8 cellular contexts compared by ENCODE assay signal in the genomic region with DNA sequence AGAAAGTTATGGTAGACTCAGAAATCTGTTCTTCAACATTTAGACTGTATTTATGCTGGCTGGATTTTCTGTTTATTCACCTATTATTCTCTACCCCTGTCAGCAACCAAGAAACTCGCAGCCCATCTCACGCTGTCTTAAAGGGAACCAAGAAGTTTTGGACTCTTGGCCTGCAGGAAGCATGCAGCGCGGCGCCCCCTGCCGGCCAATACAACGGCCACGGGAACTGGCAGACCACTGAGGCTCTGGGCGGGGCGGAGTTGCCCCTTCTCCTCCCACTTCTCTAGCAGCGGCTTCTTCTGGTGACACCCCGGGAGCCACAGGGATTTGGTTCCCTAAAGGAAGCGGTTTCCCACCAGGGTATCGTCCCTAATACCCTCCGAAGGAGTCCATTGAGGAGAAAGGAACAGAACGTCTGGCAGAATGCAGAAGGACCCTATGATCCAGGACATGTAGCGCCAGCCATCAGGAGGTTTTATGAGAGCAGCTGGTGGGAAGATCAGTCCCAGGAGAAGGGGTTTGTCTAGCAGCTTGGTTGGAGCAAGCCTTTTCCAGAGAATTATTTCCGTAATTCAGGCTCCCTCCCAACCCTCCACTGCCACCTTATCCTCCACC. TPM values are rescaled to one million over a fixed set of nuclear protein-coding genes. Genes with fewer than 3 reads are reported as not detected.
A peak's percentile ranks its signal among the peaks of the same experiment; 100 is the strongest.
DNase-seq lines count a peak whose midpoint lies in the region; ATAC-seq and TF ChIP-seq lines count a peak whose summit lies in the region.

No MANE protein-coding gene starts in this region.

- H3K4me1 ChIP-seq in HUES64 (ENCODE audit: insufficient read depth, low read length): no peaks in the 10 kb centered on the region
- H3K4me1 ChIP-seq in thoracic aorta (ENCODE audit: control insufficient read depth in 1 of 2, low read depth in 2 of 2): no peaks in the 10 kb centered on the region

- H3K36me3 ChIP-seq in HUES64 (ENCODE audit: insufficient read depth, low read length): no peaks in the 10 kb centered on the region
- H3K36me3 ChIP-seq in thoracic aorta: no peaks in the 10 kb centered on the region

- H3K27me3 ChIP-seq in HUES64 (ENCODE audit: insufficient read depth, low read length) (peaks cover 4% of the 10 kb centered on the region; the same call in 1 of the 2 replicates), thoracic aorta (replicated peaks; ENCODE audit: insufficient read depth) (no peaks in the 10 kb centered on the region)

- WGBS in HUES64: 21% methylated on average over 17 of the region's 18 CpGs

- peaks cover 7% of the 10 kb centered on the region for H3K27me3 Mint-ChIP-seq in activated naive CD8-positive, alpha-beta T cell treated with anti-CD3 and anti-CD28 coated beads, Interleukin-2, amount 10 ng/mL, durations not matched to agents 7 days and 5 days

- DNase-seq in D341Med (ENCODE audit: low spot score) (peak; percentile 53), iris pigment epithelial cell (ENCODE audit: low read depth) (peak; percentile 4), thoracic aorta (ENCODE audit: low spot score) (no peak), NCI-H2107 treated with DMSO at 0.1 percent for 48 hours (lab: John Stamatoyannopoulos, UW; ENCODE audit: unreplicated experiment) (no peak)
- DNase-seq in activated naive CD8-positive, alpha-beta T cell treated with anti-CD3 and anti-CD28 coated beads, Interleukin-2, amount 10 ng/mL, durations not matched to agents 7 days and 5 days: peak; percentile 59

- peaks cover 3% of the 10 kb centered on the region for H3K4me1 Mint-ChIP-seq in activated naive CD8-positive, alpha-beta T cell treated with anti-CD3 and anti-CD28 coated beads, Interleukin-2, amount 10 ng/mL, durations not matched to agents 7 days and 5 days

- POLR2A ChIA-PET in activated naive CD8-positive, alpha-beta T cell treated with anti-CD3 and anti-CD28 coated beads, Interleukin-2, amount 10 ng/mL, durations not matched to agents 7 days and 5 days (lab: Charles Lee): no interaction called here

- H3K9me3 Mint-ChIP-seq in activated naive CD8-positive, alpha-beta T cell treated with anti-CD3 and anti-CD28 coated beads, Interleukin-2, amount 10 ng/mL, durations not matched to agents 7 days and 5 days: peaks cover 1% of the 10 kb centered on the region

- no peak for ATAC-seq in activated naive CD8-positive, alpha-beta T cell treated with anti-CD3 and anti-CD28 coated beads, Interleukin-2, amount 10 ng/mL, durations not matched to agents 7 days and 5 days (ENCODE audit: low read depth)
- ATAC-seq in thoracic aorta (ENCODE audit: insufficient number of reproducible peaks, low FRiP score, low read depth) (no peak), GM21515 (IDR thresholded peaks at IDR 0.05; ENCODE audit: unreplicated experiment) (no peak), HG03097 (IDR thresholded peaks at IDR 0.05; ENCODE audit: low FRiP score, unreplicated experiment) (no peak)

- peak overlapping the region; percentile 24; the same call in 1 of the 2 replicates for H3K4me3 ChIP-seq in HUES64 (ENCODE audit: low read length)
- no peak overlapping the region for H3K4me3 ChIP-seq in thoracic aorta

- peak; percentile 15 for TF ChIP-seq CTCF in thoracic aorta (IDR thresholded peaks at IDR 0.05)

- H3K4me3 Mint-ChIP-seq in activated naive CD8-positive, alpha-beta T cell treated with anti-CD3 and anti-CD28 coated beads, Interleukin-2, amount 10 ng/mL, durations not matched to agents 7 days and 5 days: no peak overlapping the region

- no peak overlapping the region for H3K27ac Mint-ChIP-seq in activated naive CD8-positive, alpha-beta T cell treated with anti-CD3 and anti-CD28 coated beads, Interleukin-2, amount 10 ng/mL, durations not matched to agents 7 days and 5 days

- H3K36me3 Mint-ChIP-seq in activated naive CD8-positive, alpha-beta T cell treated with anti-CD3 and anti-CD28 coated beads, Interleukin-2, amount 10 ng/mL, durations not matched to agents 7 days and 5 days: no peaks in the 10 kb centered on the region

- no peak overlapping the region for H3K9ac ChIP-seq in HUES64 (ENCODE audit: low read depth, low read length)

- H3K9me3 ChIP-seq in HUES64 (ENCODE audit: insufficient read depth, low read depth, low read length) (no peaks in the 10 kb centered on the region), thoracic aorta (no peaks in the 10 kb centered on the region)

- H3K27ac ChIP-seq in HUES64 (ENCODE audit: low read depth, low read length): no peak overlapping the region
- no peak overlapping the region for H3K27ac ChIP-seq in thoracic aorta

RNA-seq across cellular contexts. Expression of gene RNASE2, which starts 21.0 kb away (rescaled TPM):
- polyA plus RNA-seq in HUES64 (2013, experiment 1 of 2): not detected
- polyA plus RNA-seq in HUES64 (2013, experiment 2 of 2): not detected
- total RNA-seq in activated naive CD8-positive, alpha-beta T cell treated with anti-CD3 and anti-CD28 coated beads, Interleukin-2, amount 10 ng/mL, durations not matched to agents 7 days and 5 days: not detected
- total RNA-seq in thoracic aorta: 1 to 10 TPM; 6.9 to 7.2 TPM

RNA-seq across cellular contexts. Expression of gene RNASE3, which starts 43.1 kb away (rescaled TPM):
- not detected for polyA plus RNA-seq in HUES64 (2013, experiment 1 of 2)
- not detected for polyA plus RNA-seq in HUES64 (2013, experiment 2 of 2)
- total RNA-seq in activated naive CD8-positive, alpha-beta T cell treated with anti-CD3 and anti-CD28 coated beads, Interleukin-2, amount 10 ng/mL, durations not matched to agents 7 days and 5 days: not detected
- total RNA-seq in thoracic aorta: not detected

RNA-seq across cellular contexts. Expression of gene METTL17, which starts 55.5 kb away (rescaled TPM):
- 75.0 TPM for polyA plus RNA-seq in HUES64 (2013, experiment 1 of 2)
- 69.2 TPM for polyA plus RNA-seq in HUES64 (2013, experiment 2 of 2)
- total RNA-seq in activated naive CD8-positive, alpha-beta T cell treated with anti-CD3 and anti-CD28 coated beads, Interleukin-2, amount 10 ng/mL, durations not matched to agents 7 days and 5 days: 100 to 1,000 TPM in 1 of 2 experiments, 10 to 100 TPM in 1; 92.9 to 100 TPM
- total RNA-seq in thoracic aorta: 100 to 1,000 TPM in 1 of 2 donors, 10 to 100 TPM in 1; 94.8 to 141 TPM

Comparison
In these comparisons a context has a peak if more than half of its experiments do, and no peak if none do; other contexts are left out.
1. DNase-seq: peak in D341Med (single experiment), activated naive CD8-positive, alpha-beta T cell treated with anti-CD3 and anti-CD28 coated beads, Interleukin-2, amount 10 ng/mL, durations not matched to agents 7 days and 5 days (single experiment) and iris pigment epithelial cell (single experiment); none in thoracic aorta (single experiment) and NCI-H2107 treated with DMSO at 0.1 percent for 48 hours (single experiment).
2. RNA of gene RNASE2, which starts 21.0 kb away (total RNA-seq): 6.9 to 7.2 TPM in thoracic aorta; not detected in activated naive CD8-positive, alpha-beta T cell treated with anti-CD3 and anti-CD28 coated beads, Interleukin-2, amount 10 ng/mL, durations not matched to agents 7 days and 5 days; every median in the first group is over 4 times any median in the second.